ENCODE assay signal across 7 cellular contexts in the genomic region with DNA sequence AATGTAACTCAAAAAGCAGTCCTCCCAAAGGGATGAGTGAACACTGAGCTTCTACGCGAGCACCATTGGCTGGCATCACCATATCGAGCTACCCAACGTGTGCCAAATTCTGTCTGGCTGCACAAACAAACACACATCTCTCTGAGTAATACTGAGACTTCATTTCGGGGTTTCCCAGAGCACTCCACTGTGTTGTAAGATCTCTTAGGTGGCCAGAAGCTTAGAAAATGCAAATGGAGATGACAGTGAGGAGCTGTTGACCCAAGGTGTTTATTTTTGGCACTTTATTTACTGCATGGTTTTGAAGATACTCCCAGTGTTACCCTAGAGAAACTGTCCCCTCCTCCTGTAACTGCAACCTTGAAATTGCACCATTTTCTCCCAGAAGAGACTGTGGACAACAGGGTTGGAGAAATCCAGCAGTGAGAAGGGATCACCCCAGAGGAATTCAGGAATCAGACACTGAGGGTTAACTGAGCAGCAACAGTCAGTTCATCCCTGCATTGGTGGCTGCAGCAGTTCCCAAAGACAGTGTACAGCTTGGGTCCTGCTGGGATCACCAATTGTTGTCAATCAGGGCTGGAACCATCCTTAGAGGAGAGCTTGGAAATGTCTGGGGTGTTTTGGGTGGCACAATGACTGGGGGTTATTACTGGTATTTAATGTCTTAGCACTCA. TPM values are rescaled to one million over a fixed set of nuclear protein-coding genes. Genes with fewer than 3 reads are reported as not detected.
A peak's percentile ranks its signal among the peaks of the same experiment; 100 is the strongest.
DNase-seq lines count a peak whose midpoint lies in the region; ATAC-seq and TF ChIP-seq lines count a peak whose summit lies in the region.

No MANE protein-coding gene starts in this region.

- CTCF ChIA-PET in activated CD4-positive, alpha-beta memory T cell treated with anti-CD3 and anti-CD28 coated beads for 36 hours (lab: Charles Lee) = interaction anchor here (0.6 to 8.0 kb wide), 23 partner anchors 9 to 134 kb away, joined by 3 to 195 read pairs (median 7); no protein-coding TSS in a partner anchor

- H3K4me1 Mint-ChIP-seq in activated CD4-positive, alpha-beta memory T cell treated with anti-CD3 and anti-CD28 coated beads for 36 hours (ENCODE audit: low read depth) = peaks cover 86% of the 10 kb centered on the region

- H3K9me3 Mint-ChIP-seq in activated CD4-positive, alpha-beta memory T cell treated with anti-CD3 and anti-CD28 coated beads for 36 hours = no peaks in the 10 kb centered on the region

- peak; percentile 67 for ATAC-seq in GM19043 (IDR thresholded peaks at IDR 0.05; ENCODE audit: low read depth, unreplicated experiment)
- peak; percentile 59 for ATAC-seq in HG02970 (IDR thresholded peaks at IDR 0.05; ENCODE audit: low FRiP score, unreplicated experiment)
- peak in 3 of 4 donors; percentile 13 to 66 (median 50) for ATAC-seq in psoas muscle

- peaks cover 6% of the 10 kb centered on the region for H3K4me1 ChIP-seq in psoas muscle

- peak overlapping the region; percentile 97 for H3K27ac Mint-ChIP-seq in activated CD4-positive, alpha-beta memory T cell treated with anti-CD3 and anti-CD28 coated beads for 36 hours

- WGBS in psoas muscle, 3 donors = 32 to 63% (median 47%) methylated on average over 5 of the region's 5 CpGs

- H3K4me3 Mint-ChIP-seq in activated CD4-positive, alpha-beta memory T cell treated with anti-CD3 and anti-CD28 coated beads for 36 hours = peak overlapping the region; percentile 87

- H3K9me3 ChIP-seq in psoas muscle = no peaks in the 10 kb centered on the region

- TF ChIP-seq CTCF in psoas muscle (IDR thresholded peaks at IDR 0.05) = no peak

- peaks cover 6% of the 10 kb centered on the region for H3K36me3 Mint-ChIP-seq in activated CD4-positive, alpha-beta memory T cell treated with anti-CD3 and anti-CD28 coated beads for 36 hours

- intact Hi-C loops in activated CD4-positive, alpha-beta memory T cell treated with anti-CD3 and anti-CD28 coated beads for 36 hours (cut with micrococcal nuclease) = loop anchor here (1.0 to 10.0 kb wide), 7 partner anchors 8 to 1088 kb away; a partner anchor contains a TSS
- intact Hi-C loops in psoas muscle (cut with DNase I) = loop anchor here in 1 of 2 donors (5.0 kb wide), 1 partner anchor 46 kb away; no protein-coding TSS in a partner anchor

- H3K27ac ChIP-seq in psoas muscle = no peak overlapping the region

- H3K27me3 Mint-ChIP-seq in activated CD4-positive, alpha-beta memory T cell treated with anti-CD3 and anti-CD28 coated beads for 36 hours = no peaks in the 10 kb centered on the region

- POLR2A ChIA-PET in activated CD4-positive, alpha-beta memory T cell treated with anti-CD3 and anti-CD28 coated beads for 36 hours (lab: Charles Lee) = interaction anchor here (0.7 to 6.0 kb wide), 19 partner anchors 10 to 106 kb away, joined by 3 to 45 read pairs (median 4); no protein-coding TSS in a partner anchor

- no peaks in the 10 kb centered on the region for H3K36me3 ChIP-seq in psoas muscle (ENCODE audit: insufficient read depth in 1 of 2, low read depth in 1 of 2)

- no peak overlapping the region for H3K4me3 ChIP-seq in psoas muscle

- peak; percentile 77 for DNase-seq in activated CD4-positive, alpha-beta memory T cell treated with anti-CD3 and anti-CD28 coated beads for 36 hours
- DNase-seq in psoas muscle = no peak
- DNase-seq in NCI-H1105 (lab: John Stamatoyannopoulos, UW) = no peak
- no peak for DNase-seq in HUDEP-2 (lab: John Stamatoyannopoulos, UW; ENCODE audit: unreplicated experiment in 76 of 76)
- no peak for DNase-seq in dedifferentiated amniotic fluid mesenchymal stem cell (ENCODE audit: extremely low spot score)

- no peaks in the 10 kb centered on the region for H3K27me3 ChIP-seq in psoas muscle (ENCODE audit: insufficient read depth in 3 of 3, low read length in 2 of 3)

RNA-seq across cellular contexts. Expression of a gene that starts 1.0 kb away (rescaled TPM):
- 10 to 100 TPM; 64.5 to 68.7 TPM for total RNA-seq in activated CD4-positive, alpha-beta memory T cell treated with anti-CD3 and anti-CD28 coated beads for 36 hours
- 10 to 100 TPM in 1 of 4 donors, 1 to 10 TPM in 3; 4.1 to 13.2 (median 7.5) TPM for total RNA-seq in psoas muscle
- 10 to 100 TPM in 1 of 3 donors, 1 to 10 TPM in 2; 1.3 to 12.9 (median 5.8) TPM for polyA plus RNA-seq in psoas muscle

Comparison
In these comparisons a context has a peak if more than half of its experiments do, and no peak if none do; other contexts are left out.
1. RNA of a gene that starts 1.0 kb away (total RNA-seq): 64.5 to 68.7 TPM in activated CD4-positive, alpha-beta memory T cell treated with anti-CD3 and anti-CD28 coated beads for 36 hours; 4.1 to 13.2 TPM in psoas muscle; every median in the first group is over 4 times any median in the second.
2. Peak in every context shown above with its lines, with median percentiles within 50 percentile points of each other: ATAC-seq.